Comparison of ENCODE assay signal across 21 cellular contexts in the genomic region with DNA sequence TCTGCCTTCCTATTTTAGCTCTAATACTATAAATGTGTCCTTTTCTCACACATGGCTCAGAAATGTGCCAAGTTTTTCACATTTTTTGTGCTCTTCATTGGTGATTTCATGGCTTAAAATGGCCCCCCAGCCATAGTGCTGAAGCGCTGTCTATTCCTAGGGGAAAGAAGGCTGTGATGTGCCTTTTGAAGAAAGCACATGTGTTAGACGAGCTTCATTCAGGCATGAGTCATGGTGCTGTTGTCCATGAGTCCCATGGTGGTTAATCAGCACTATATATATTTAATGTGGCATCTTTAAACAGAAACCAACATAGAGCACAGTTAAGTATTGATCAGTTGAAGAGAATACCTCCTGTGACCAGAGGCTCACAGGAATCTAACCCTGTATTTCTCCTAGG. TPM values are rescaled to one million over a fixed set of nuclear protein-coding genes. Genes with fewer than 3 reads are reported as not detected.
A peak's percentile ranks its signal among the peaks of the same experiment; 100 is the strongest.
DNase-seq lines count a peak whose midpoint lies in the region; ATAC-seq and TF ChIP-seq lines count a peak whose summit lies in the region.
"Had no signal": no experiment of that assay in that cellular context is flagged by ENCODE, and none has a peak within 500 bp of the region (broad histone marks: within the 10 kb centered on the region; RNA-seq: fewer than 3 reads in every experiment).

No MANE protein-coding gene starts in this region.

- H3K27ac Mint-ChIP-seq in activated CD4-positive, alpha-beta T cell treated with anti-CD3 and anti-CD28 coated beads for 36 hours = no peak overlapping the region
- H3K27ac Mint-ChIP-seq: activated CD4-positive, alpha-beta memory T cell treated with anti-CD3 and anti-CD28 coated beads, Interleukin-2, amount 10 ng/mL, durations not matched to agents 7 days and 5 days; B cell; IgD-negative memory B cell; WTC11 had no signal

- CTCF ChIA-PET in activated CD4-positive, alpha-beta T cell treated with anti-CD3 and anti-CD28 coated beads for 36 hours (lab: Charles Lee) = no interaction called here

- no peak overlapping the region for H3K4me3 Mint-ChIP-seq in activated CD4-positive, alpha-beta T cell treated with anti-CD3 and anti-CD28 coated beads for 36 hours
- H3K4me3 Mint-ChIP-seq: activated CD4-positive, alpha-beta memory T cell treated with anti-CD3 and anti-CD28 coated beads, Interleukin-2, amount 10 ng/mL, durations not matched to agents 7 days and 5 days; B cell; IgD-negative memory B cell; WTC11 had no signal

- H3K9me3 Mint-ChIP-seq in activated CD4-positive, alpha-beta T cell treated with anti-CD3 and anti-CD28 coated beads for 36 hours (ENCODE audit: low read depth) = no peaks in the 10 kb centered on the region

- peaks cover 43 to 45% of the 10 kb centered on the region in 2 donors for H3K4me1 ChIP-seq in thyroid gland
- H3K4me1 ChIP-seq: uterus had no signal

- H3K27ac ChIP-seq in thyroid gland = peak overlapping the region in 2 of 3 donors; percentile 72 to 86
- H3K27ac ChIP-seq: cardiac muscle cell, sigmoid colon, uterus had no signal

- POLR2A ChIA-PET in activated CD4-positive, alpha-beta T cell treated with anti-CD3 and anti-CD28 coated beads for 36 hours (lab: Charles Lee) = interaction anchor here (0.7 kb wide), 1 partner anchor 442 kb away, joined by 3 read pairs; no protein-coding TSS in a partner anchor

- no peaks in the 10 kb centered on the region for H3K27me3 ChIP-seq in thyroid gland
- H3K27me3 ChIP-seq: cardiac muscle cell, sigmoid colon, uterus had no signal

- no peaks in the 10 kb centered on the region for H3K9me3 ChIP-seq in thyroid gland
- H3K9me3 ChIP-seq: sigmoid colon, SK-N-SH, uterus had no signal

- TF ChIP-seq POLR2A in thyroid gland (IDR thresholded peaks at IDR 0.05) = no peak

- peaks cover 6% of the 10 kb centered on the region for H3K27me3 Mint-ChIP-seq in activated CD4-positive, alpha-beta T cell treated with anti-CD3 and anti-CD28 coated beads for 36 hours

- H3K4me3 ChIP-seq in fibroblast of mammary gland (ENCODE audit: control insufficient read depth, low read depth, low read length) = no peak overlapping the region
- H3K4me3 ChIP-seq in thyroid gland (replicated peaks in 1 of 3) = no peak overlapping the region
- H3K4me3 ChIP-seq: cardiac muscle cell, sigmoid colon, uterus had no signal

- no peaks in the 10 kb centered on the region for H3K36me3 ChIP-seq in thyroid gland
- H3K36me3 ChIP-seq: cardiac muscle cell, sigmoid colon, uterus had no signal

- no peak for ATAC-seq in activated CD4-positive, alpha-beta T cell treated with anti-CD3 and anti-CD28 coated beads for 36 hours
- ATAC-seq: left ventricle myocardium superior, WTC11 had no signal

- no peaks in the 10 kb centered on the region for H3K36me3 Mint-ChIP-seq in activated CD4-positive, alpha-beta T cell treated with anti-CD3 and anti-CD28 coated beads for 36 hours (ENCODE audit: low read depth)
- H3K36me3 Mint-ChIP-seq: IgD-negative memory B cell, WTC11 had no signal

- TF ChIP-seq CTCF in fibroblast of mammary gland (conservative IDR thresholded peaks at IDR 0.05; ENCODE audit: control insufficient read depth, insufficient read depth, low read depth, low read length) (no peak), thyroid gland (IDR thresholded peaks at IDR 0.05) (no peak), GM10266 (IDR thresholded peaks at IDR 0.05; ENCODE audit: control insufficient read depth, insufficient read depth, low read depth, missing control alignments) (no peak)

- intact Hi-C loops in thyroid gland (cut with DNase I) = no loop called here
- intact Hi-C loops in activated CD4-positive, alpha-beta T cell treated with anti-CD3 and anti-CD28 coated beads for 36 hours (cut with DNase I, micrococcal nuclease) = no loop called here

- no peaks in the 10 kb centered on the region for H3K4me1 Mint-ChIP-seq in activated CD4-positive, alpha-beta T cell treated with anti-CD3 and anti-CD28 coated beads for 36 hours
- H3K4me1 Mint-ChIP-seq: B cell, IgD-negative memory B cell, WTC11 had no signal

- DNase-seq in ELR (ENCODE audit: low read depth) (peak; percentile 75), RPMI7951 (ENCODE audit: low read depth) (peak; percentile 18), fibroblast of mammary gland (ENCODE audit: low read depth) (peak; percentile 88), thyroid gland (no peak), GM10266 (ENCODE audit: extremely low spot score) (no peak), dermis blood vessel endothelial cell (no peak)
- DNase-seq in activated CD4-positive, alpha-beta T cell treated with anti-CD3 and anti-CD28 coated beads for 36 hours = no peak
- DNase-seq: activated CD4-positive, alpha-beta memory T cell treated with anti-CD3 and anti-CD28 coated beads, Interleukin-2, amount 10 ng/mL, durations not matched to agents 7 days and 5 days; activated gamma-delta T cell treated with Interleukin-2 at 50 U/mL for 16 hours; hippocampal formation; left ventricle myocardium superior; NCI-H1417; NCI-H2107; NCI-H510A treated with DMSO at 0.1 percent for 48 hours; sigmoid colon; SK-N-SH; uterus had no signal

- WGBS in thyroid gland, 2 donors = 67 to 90% methylated on average over 2 of the region's 2 CpGs

RNA-seq across cellular contexts. Expression of gene PDE8B, which starts 55.8 kb away (rescaled TPM):
- total RNA-seq in RPMI7951 (2014; rRNA removed; shearing (Covaris generic)) = not detected in 2 replicates
- total RNA-seq in thyroid gland (100 to 1,000 TPM; 113 to 279 (median 218) TPM), dermis blood vessel endothelial cell (under 0.01 TPM in 2 replicates)
- total RNA-seq in activated CD4-positive, alpha-beta T cell treated with anti-CD3 and anti-CD28 coated beads for 36 hours = not detected

Comparison
In these comparisons a context has a peak if more than half of its experiments do, and no peak if none do; other contexts are left out.
1. DNase-seq: peak in ELR (single experiment), RPMI7951 (single experiment) and fibroblast of mammary gland (single experiment); none in thyroid gland (0 of 2), activated CD4-positive, alpha-beta T cell treated with anti-CD3 and anti-CD28 coated beads for 36 hours (single experiment), GM10266 (single experiment) and dermis blood vessel endothelial cell (single experiment).
2. RNA of gene PDE8B, which starts 55.8 kb away (total RNA-seq): 113 to 279 TPM in thyroid gland; not detected in activated CD4-positive, alpha-beta T cell treated with anti-CD3 and anti-CD28 coated beads for 36 hours, not detected in RPMI7951 and under 0.01 TPM in dermis blood vessel endothelial cell; every median in the first group is over 100 times any median in the second.